In genomic region chr6:11685411-11686093, GRCh38 we compare ENCODE assay signal across 13 cellular contexts.
DNase-seq lines count a peak whose midpoint lies in the region; ATAC-seq, FAIRE-seq and TF ChIP-seq lines count a peak whose summit lies in the region.
"Had no signal": no experiment of that assay in that cellular context is flagged by ENCODE, and none has a peak within 500 bp of the region (broad histone marks: within the 10 kb centered on the region; RNA-seq: fewer than 3 reads in every experiment).

No MANE protein-coding gene starts in this region.

- TF ChIP-seq CTCF in AG10803 (conservative IDR thresholded peaks at IDR 0.05; ENCODE audit: low read length) (no peak), IMR-90 (conservative IDR thresholded peaks at IDR 0.05; ENCODE audit: low read depth, low read length) (no peak), bronchial epithelial cell (IDR thresholded peaks at IDR 0.05; ENCODE audit: insufficient read depth, low read length, severe bottlenecking) (no peak), body of pancreas (IDR thresholded peaks at IDR 0.05) (no peak)

- intact Hi-C loops in IMR-90 (cut with micrococcal nuclease): no loop called here
- intact Hi-C loops in body of pancreas (cut with DNase I): no loop called here

- peak overlapping the region; percentile 72 for H2BK20ac ChIP-seq in IMR-90 (ENCODE audit: low read depth, low read length)

- H3K4ac ChIP-seq in IMR-90 (ENCODE audit: low read depth, low read length) (peak overlapping the region; percentile 81; the same call in 1 of the 2 replicates), mesenchymal stem cell (ENCODE audit: low read depth in 1 of 2, low read length in 2 of 2) (no peak overlapping the region)

- H2BK5ac ChIP-seq in IMR-90 (ENCODE audit: low read depth, low read length, poor library complexity, severe bottlenecking): peak overlapping the region; percentile 63
- peak overlapping the region; percentile 91 for H2BK5ac ChIP-seq in mesenchymal stem cell (ENCODE audit: low read depth, low read length, poor library complexity, severe bottlenecking)

- in situ Hi-C loops in IMR-90 (cut with MboI; ENCODE audit: low sequenced_read_pairs): no loop called here

- peak; percentile 60 for FAIRE-seq in bronchial epithelial cell (lab: Jason Lieb, UNC)

- peak overlapping the region; percentile 24 to 55 for H2BK12ac ChIP-seq in mesenchymal stem cell (ENCODE audit: low read length in 2 of 2)

- peak overlapping the region; percentile 26 for H4K91ac ChIP-seq in IMR-90 (ENCODE audit: insufficient read depth, low read depth, low read length)
- no peak overlapping the region for H4K91ac ChIP-seq in mesenchymal stem cell (ENCODE audit: low read length)

- peak; percentile 68 for DNase-seq in AG10803 (ENCODE audit: low read depth)
- DNase-seq in IMR-90: peak; percentile 64
- DNase-seq in bronchial epithelial cell (ENCODE audit: low read depth): peak; percentile 92
- DNase-seq in mesenchymal stem cell: peak; percentile 58
- DNase-seq in effector CD4-positive, alpha-beta T cell: no peak
- no peak for DNase-seq in activated CD8-positive, alpha-beta memory T cell treated with anti-CD3 and anti-CD28 coated beads, Interleukin-2, amount 50 U/mL, for 48 hours
- no peak for DNase-seq in body of pancreas
- no peak for DNase-seq in activated CD4-positive, alpha-beta T cell treated with anti-CD3 and anti-CD28 coated beads, Interleukin-2, amount 50 U/mL, for 4 hours
- DNase-seq: activated T-cell treated with anti-CD3 and anti-CD28 coated beads, Interleukin-2, amount 50 U/mL, for 72 hours; head of caudate nucleus; NCI-H2081 had no signal

- H4K20me1 ChIP-seq in IMR-90 (ENCODE audit: insufficient read depth, low read length): no peaks in the 10 kb centered on the region

- H3K9me3 ChIP-seq in IMR-90 (ENCODE audit: control insufficient read depth, insufficient read depth, low read length): peaks cover 2% of the 10 kb centered on the region
- H3K9me3 ChIP-seq in mesenchymal stem cell (ENCODE audit: control insufficient read depth, low read length): peaks cover 4% of the 10 kb centered on the region
- no peaks in the 10 kb centered on the region for H3K9me3 ChIP-seq in body of pancreas

- no peaks in the 10 kb centered on the region for H3K36me3 ChIP-seq in IMR-90 (ENCODE audit: control insufficient read depth, insufficient read depth, low read length)
- no peaks in the 10 kb centered on the region for H3K36me3 ChIP-seq in bronchial epithelial cell (ENCODE audit: control insufficient read depth, insufficient read depth, low read length)
- no peaks in the 10 kb centered on the region for H3K36me3 ChIP-seq in mesenchymal stem cell (ENCODE audit: control insufficient read depth in 1 of 2, insufficient read depth in 2 of 2, low read depth in 1 of 2, low read length in 2 of 2)
- no peaks in the 10 kb centered on the region for H3K36me3 ChIP-seq in body of pancreas (replicated peaks in 1 of 2; ENCODE audit: insufficient read depth in 1 of 2, low read depth in 2 of 2)

- H3K4me3 ChIP-seq in AG10803 (ENCODE audit: low read length) (no peak overlapping the region), IMR-90 (ENCODE audit: insufficient read depth, low read depth, low read length) (no peak overlapping the region), bronchial epithelial cell (ENCODE audit: low read depth, low read length) (no peak overlapping the region), mesenchymal stem cell (ENCODE audit: insufficient read depth in 1 of 2, low read depth in 1 of 2, low read length in 2 of 2) (no peak overlapping the region), body of pancreas (no peak overlapping the region)

- H2AK5ac ChIP-seq in IMR-90 (ENCODE audit: low read depth, low read length) (peak overlapping the region; percentile 38; the same call in 1 of the 2 replicates), mesenchymal stem cell (ENCODE audit: low read length, severe bottlenecking) (peak overlapping the region; percentile 90)

- no peak overlapping the region for H3K56ac ChIP-seq in IMR-90 (ENCODE audit: extremely low read depth, insufficient read depth, low read length)

- no CpG with 5 or more reads among the region's 4 CpGs for WGBS in IMR-90 (ENCODE audit: extremely low coverage in 2 of 2, insufficient read length in 1 of 2), 2 experiments
- 15% methylated on average over 4 of the region's 4 CpGs for WGBS in mesenchymal stem cell
- WGBS in body of pancreas, 2 donors: 75 to 76% methylated on average over 4 of the region's 4 CpGs

- CTCF ChIA-PET in IMR-90 (lab: Yijun Ruan, JAX): interaction anchor here (0.6 to 1.2 kb wide), 2 partner anchors 14 to 100 kb away, joined by 3 to 6 read pairs; no protein-coding TSS in a partner anchor

- no peaks in the 10 kb centered on the region for H3K27me3 ChIP-seq in IMR-90 (ENCODE audit: control insufficient read depth, insufficient read depth, low read length)
- no peaks in the 10 kb centered on the region for H3K27me3 ChIP-seq in bronchial epithelial cell (ENCODE audit: control insufficient read depth, insufficient read depth, low read length)
- H3K27me3 ChIP-seq in mesenchymal stem cell (ENCODE audit: control insufficient read depth in 1 of 2, insufficient read depth in 1 of 2, low read length in 2 of 2): no peaks in the 10 kb centered on the region
- H3K27me3 ChIP-seq in body of pancreas: no peaks in the 10 kb centered on the region

- POLR2A ChIA-PET in IMR-90 (lab: Charles Lee; ENCODE audit: unreplicated experiment): no interaction called here

- dilution Hi-C loops in IMR-90 (cut with HindIII; ENCODE audit: low sequenced_read_pairs, unreplicated experiment): no loop called here

- H3K23ac ChIP-seq in IMR-90 (ENCODE audit: low read depth, low read length) (no peak overlapping the region; the same call in 1 of the 2 replicates), mesenchymal stem cell (ENCODE audit: low read length in 2 of 2) (no peak overlapping the region)

- ATAC-seq in IMR-90 (ENCODE audit: low read depth) (peak; percentile 63), body of pancreas (no peak)
- ATAC-seq: activated T-cell treated with anti-CD3 and anti-CD28 coated beads, Interleukin-2, amount 50 U/mL, for 72 hours had no signal

- H3K18ac ChIP-seq in IMR-90 (ENCODE audit: low read depth, low read length) (no peak overlapping the region), mesenchymal stem cell (ENCODE audit: low read depth in 1 of 2, low read length in 2 of 2) (no peak overlapping the region)

- no TSS peak for BruUV-seq in IMR-90 (replicated peaks; lab: Mats Ljungman, UMichigan)

- H2AFZ ChIP-seq in IMR-90 (replicated peaks; ENCODE audit: low read length, poor library complexity) (peak overlapping the region; percentile 21), mesenchymal stem cell (ENCODE audit: low read depth, low read length) (no peak overlapping the region)

- H3K27ac ChIP-seq in IMR-90 (ENCODE audit: insufficient read depth, low read length) (no peak overlapping the region), mesenchymal stem cell (ENCODE audit: low read length, poor library complexity, severe bottlenecking) (peak overlapping the region; percentile 82), body of pancreas (no peak overlapping the region)
- H3K27ac ChIP-seq: C4-2B, VCaP had no signal

- peaks cover 5% of the 10 kb centered on the region; the same call in 1 of the 2 replicates for H3K9me1 ChIP-seq in IMR-90 (ENCODE audit: insufficient read depth, low read length)

- H3K4me1 ChIP-seq in IMR-90 (ENCODE audit: control insufficient read depth, insufficient read depth, low read length) (peaks cover 8% of the 10 kb centered on the region), mesenchymal stem cell (ENCODE audit: control insufficient read depth, insufficient read depth, low read depth, low read length) (peaks cover 6% of the 10 kb centered on the region), body of pancreas (no peaks in the 10 kb centered on the region)

- no peak overlapping the region for H3K9ac ChIP-seq in IMR-90 (ENCODE audit: low read depth, low read length)
- H3K9ac ChIP-seq in mesenchymal stem cell (ENCODE audit: low read length): no peak overlapping the region

- TF ChIP-seq RAD21 in IMR-90 (IDR thresholded peaks at IDR 0.05; ENCODE audit: low read length): no peak

- H3K4me2 ChIP-seq in IMR-90 (ENCODE audit: low read depth, low read length) (no peak overlapping the region), mesenchymal stem cell (ENCODE audit: low read length, poor library complexity, severe bottlenecking) (no peak overlapping the region)

- H2BK15ac ChIP-seq in IMR-90 (ENCODE audit: low read depth, low read length): peak overlapping the region; percentile 73; the same call in 2 of the 3 replicates
- no peak overlapping the region for H2BK15ac ChIP-seq in mesenchymal stem cell (ENCODE audit: low read depth, poor library complexity, severe bottlenecking)

- TF ChIP-seq POLR2A in IMR-90 (IDR thresholded peaks at IDR 0.05; ENCODE audit: low read depth, low read length) (no peak), body of pancreas (IDR thresholded peaks at IDR 0.05) (no peak)

- H3K79me1 ChIP-seq in IMR-90 (ENCODE audit: low read depth in 1 of 2, low read length in 2 of 2): no peaks in the 10 kb centered on the region
- H3K79me1 ChIP-seq in mesenchymal stem cell (replicated peaks; ENCODE audit: low read length, poor library complexity, severe bottlenecking): no peaks in the 10 kb centered on the region

- H3K14ac ChIP-seq in IMR-90 (replicated peaks; ENCODE audit: low read depth, low read length) (peak overlapping the region; percentile 74), mesenchymal stem cell (ENCODE audit: low read length in 2 of 2) (no peak overlapping the region)

- no peak overlapping the region for H2AK9ac ChIP-seq in IMR-90 (replicated peaks; ENCODE audit: low read depth, low read length, poor library complexity)

- H4K8ac ChIP-seq in IMR-90 (ENCODE audit: low read depth in 2 of 2, low read length in 2 of 2) (peak overlapping the region; percentile 72 to 75; a peak in 3 of 4 replicates), mesenchymal stem cell (ENCODE audit: low read length) (no peak overlapping the region)

- H2BK120ac ChIP-seq in IMR-90 (ENCODE audit: low read depth, low read length) (peak overlapping the region; percentile 9; the same call in 1 of the 2 replicates), mesenchymal stem cell (ENCODE audit: low read depth, low read length) (no peak overlapping the region)

- H4K5ac ChIP-seq in IMR-90 (ENCODE audit: low read depth, low read length): no peak overlapping the region

TF ChIP-seq in IMR-90, 13 proteins besides CTCF, POLR2A, EP300 and RAD21 (continues in another document):
- TF ChIP-seq NFE2L2 (IDR thresholded peaks at IDR 0.05; ENCODE audit: low read depth, low read length): no peak
- no peak for TF ChIP-seq MAFK (IDR thresholded peaks at IDR 0.05; ENCODE audit: low read depth, low read length)
- no peak for TF ChIP-seq USF2 (IDR thresholded peaks at IDR 0.05; ENCODE audit: low read depth, low read length)
- TF ChIP-seq RFX5 (IDR thresholded peaks at IDR 0.05; ENCODE audit: low read depth, low read length): no peak
- no peak for TF ChIP-seq MXI1 (IDR thresholded peaks at IDR 0.05; ENCODE audit: borderline replicate concordance, low read depth, low read length)

Comparison
In these comparisons a context has a peak if more than half of its experiments do, and no peak if none do; other contexts are left out.
1. DNase-seq: peak in AG10803 (single experiment), IMR-90 (single experiment), bronchial epithelial cell (single experiment) and mesenchymal stem cell (single experiment); none in effector CD4-positive, alpha-beta T cell (single experiment), activated CD8-positive, alpha-beta memory T cell treated with anti-CD3 and anti-CD28 coated beads, Interleukin-2, amount 50 U/mL, for 48 hours (single experiment), body of pancreas (0 of 4) and activated CD4-positive, alpha-beta T cell treated with anti-CD3 and anti-CD28 coated beads, Interleukin-2, amount 50 U/mL, for 4 hours (0 of 2).